10 cellular contexts compared by ENCODE assay signal in genomic region chr15:51879555-51879954, GRCh38. TPM values are rescaled to one million over a fixed set of nuclear protein-coding genes. Genes with fewer than 3 reads are reported as not detected.
A peak's percentile ranks its signal among the peaks of the same experiment; 100 is the strongest.
DNase-seq lines count a peak whose midpoint lies in the region; ATAC-seq and TF ChIP-seq lines count a peak whose summit lies in the region.
"Had no signal": no experiment of that assay in that cellular context is flagged by ENCODE, and none has a peak within 500 bp of the region (broad histone marks: within the 10 kb centered on the region; RNA-seq: fewer than 3 reads in every experiment).

No MANE protein-coding gene starts in this region.

- peak overlapping the region; percentile 100 for H3K27ac ChIP-seq in epithelial cell of prostate
- H3K27ac ChIP-seq: C4-2B had no signal

- ATAC-seq in omental fat pad (ENCODE audit: low FRiP score) = peak; percentile 21
- no peak for ATAC-seq in esophagus mucosa

- in situ Hi-C loops in KBM-7 (cut with MboI; ENCODE audit: low pct_unique_long_range_greater_than_20kb, low sequenced_read_pairs) = no loop called here

- peak; percentile 62 for DNase-seq in AG10803 (ENCODE audit: low read depth)
- DNase-seq in RPMI7951 (ENCODE audit: low read depth) = peak; percentile 61
- no peak for DNase-seq in epithelial cell of prostate (ENCODE audit: low read depth, low spot score)
- no peak for DNase-seq in omental fat pad (ENCODE audit: low spot score)
- no peak for DNase-seq in KBM-7
- no peak for DNase-seq in activated naive CD4-positive, alpha-beta T cell treated with anti-CD3 and anti-CD28 coated beads, Interleukin-2, amount 50 U/mL, for 16 hours
- no peak for DNase-seq in mesenteric fat pad (ENCODE audit: low spot score)
- DNase-seq: NCI-H1092 had no signal

- TF ChIP-seq CTCF in AG10803 (conservative IDR thresholded peaks at IDR 0.05; ENCODE audit: low read length) (no peak), omental fat pad (IDR thresholded peaks at IDR 0.05) (no peak)

- no peak overlapping the region for H3K4me3 ChIP-seq in AG10803 (ENCODE audit: low read length)

RNA-seq across cellular contexts. Expression of gene TMOD3, which starts 50.1 kb away (rescaled TPM):
- total RNA-seq in RPMI7951 (2014; rRNA removed; shearing (Covaris generic)) = 58.2 and 63.9 TPM in 2 replicates
- total RNA-seq in omental fat pad (10 to 100 TPM; 25.7 to 47.0 (median 37.3) TPM), esophagus mucosa (83.5 TPM), mesenteric fat pad (40.9 TPM)

Comparison
In these comparisons a context has a peak if more than half of its experiments do, and no peak if none do; other contexts are left out.
1. DNase-seq: peak in AG10803 (single experiment) and RPMI7951 (single experiment); none in epithelial cell of prostate (single experiment), omental fat pad (single experiment), KBM-7 (single experiment), activated naive CD4-positive, alpha-beta T cell treated with anti-CD3 and anti-CD28 coated beads, Interleukin-2, amount 50 U/mL, for 16 hours (single experiment) and mesenteric fat pad (single experiment).